Comparison of ENCODE assay signal across 8 cellular contexts in the genomic region with DNA sequence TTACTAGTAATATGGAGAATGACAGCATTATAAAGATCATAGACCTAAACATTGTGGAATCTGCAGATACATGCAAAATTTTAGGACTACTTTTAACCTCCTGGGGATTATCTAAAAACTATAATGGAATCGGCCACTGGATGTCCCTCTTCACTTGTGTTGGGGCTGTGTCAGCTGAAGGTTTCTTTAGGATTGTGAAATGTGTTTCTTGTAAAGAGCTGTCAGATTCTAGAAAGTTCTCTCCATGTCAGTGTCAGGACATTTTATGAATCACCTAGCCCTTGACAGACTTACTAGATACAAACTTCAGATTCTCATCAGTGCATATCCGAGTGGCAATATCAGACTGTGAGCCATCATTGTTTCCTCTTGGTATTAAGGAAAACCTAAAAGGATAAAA.
DNase-seq lines count a peak whose midpoint lies in the region; ATAC-seq and TF ChIP-seq lines count a peak whose summit lies in the region.

No MANE protein-coding gene starts in this region.

- H3K36me3 ChIP-seq in suprapubic skin, result no peaks in the 10 kb centered on the region

- in situ Hi-C loops in GM13976 (cut with MboI; ENCODE audit: low sequenced_read_pairs, unreplicated experiment), result no loop called here

- ATAC-seq in HG03139 (IDR thresholded peaks at IDR 0.05; ENCODE audit: unreplicated experiment), result no peak

- no peaks in the 10 kb centered on the region for H3K9me3 ChIP-seq in suprapubic skin

- no peak for TF ChIP-seq POLR2A in suprapubic skin (IDR thresholded peaks at IDR 0.05)

- TF ChIP-seq CTCF in epithelial cell of esophagus (IDR thresholded peaks at IDR 0.05; ENCODE audit: insufficient read depth, low read depth, low read length, missing control alignments), result peak; percentile 34
- TF ChIP-seq CTCF in GM13976 (IDR thresholded peaks at IDR 0.05; ENCODE audit: borderline replicate concordance, control extremely low read depth, extremely low read depth, insufficient read depth, missing control alignments), result no peak
- TF ChIP-seq CTCF in suprapubic skin (IDR thresholded peaks at IDR 0.05), result no peak

- no peak overlapping the region for H3K27ac ChIP-seq in suprapubic skin

- TF ChIP-seq EP300 in suprapubic skin (IDR thresholded peaks at IDR 0.05), result no peak

- H3K4me1 ChIP-seq in suprapubic skin, result no peaks in the 10 kb centered on the region

- no peaks in the 10 kb centered on the region for H3K27me3 ChIP-seq in suprapubic skin

- H3K4me3 ChIP-seq in epithelial cell of esophagus (ENCODE audit: low read length) (no peak overlapping the region), suprapubic skin (no peak overlapping the region)

- DNase-seq in NCI-H1105 treated with DMSO at 0.1 percent for 48 hours (lab: John Stamatoyannopoulos, UW) (peak; percentile 26), NCI-H1105 (lab: John Stamatoyannopoulos, UW) (no peak), NCI-H460 (ENCODE audit: extremely low read depth, low read depth) (peak; percentile 13), epithelial cell of esophagus (ENCODE audit: low read depth) (peak; percentile 57), putamen (ENCODE audit: low spot score) (peak; percentile 69), GM13976 (ENCODE audit: low spot score) (no peak), suprapubic skin (ENCODE audit: low spot score in 2 of 2) (no peak)

- 32% methylated on average over 2 of the region's 2 CpGs for WGBS in suprapubic skin

Comparison
In these comparisons a context has a peak if more than half of its experiments do, and no peak if none do; other contexts are left out.
1. DNase-seq: peak in NCI-H1105 treated with DMSO at 0.1 percent for 48 hours (single experiment), NCI-H460 (single experiment), epithelial cell of esophagus (single experiment) and putamen (single experiment); none in NCI-H1105 (single experiment), GM13976 (single experiment) and suprapubic skin (0 of 2).